In genomic region chr20:9215539-9215938, GRCh38 we compare ENCODE assay signal across 12 cellular contexts.
DNase-seq lines count a peak whose midpoint lies in the region; FAIRE-seq and TF ChIP-seq lines count a peak whose summit lies in the region.
"Had no signal": no experiment of that assay in that cellular context is flagged by ENCODE, and none has a peak within 500 bp of the region (broad histone marks: within the 10 kb centered on the region; RNA-seq: fewer than 3 reads in every experiment).

No MANE protein-coding gene starts in this region.

- no peak overlapping the region for H3K4me3 ChIP-seq in bronchial epithelial cell (ENCODE audit: low read depth, low read length)
- no peak overlapping the region for H3K4me3 ChIP-seq in parathyroid adenoma (ENCODE audit: low read depth, low read length)

- peak; percentile 25 for DNase-seq in NCI-H2171 treated with DMSO at 0.1 percent for 48 hours (lab: John Stamatoyannopoulos, UW)
- DNase-seq in NCI-H2171 (lab: John Stamatoyannopoulos, UW): no peak
- DNase-seq in MV-4-11 (lab: John Stamatoyannopoulos, UW): peak; percentile 30
- peak; percentile 25 for DNase-seq in bronchial epithelial cell (ENCODE audit: low read depth)
- no peak for DNase-seq in H4 (ENCODE audit: low spot score)
- DNase-seq in GM20000 (ENCODE audit: low spot score): no peak
- no peak for DNase-seq in activated CD4-positive, alpha-beta T cell treated with anti-CD3 and anti-CD28 coated beads, Interleukin-2, amount 10 ng/mL, durations not matched to agents 24 days and 14 days
- DNase-seq: activated T-cell treated with anti-CD3 and anti-CD28 coated beads, Interleukin-2, amount 50 U/mL, for 1 hour; effector memory CD4-positive, alpha-beta T cell; stimulated activated CD4-positive, alpha-beta T cell treated with anti-CD3 and anti-CD28 coated beads, Interleukin-12 subunit alpha, Interleukin-12 subunit beta, amount 100 ng/mL, for 4 hours had no signal

- no peak overlapping the region for H3K4me3 Mint-ChIP-seq in activated CD4-positive, alpha-beta T cell treated with anti-CD3 and anti-CD28 coated beads, Interleukin-2, amount 10 ng/mL, durations not matched to agents 24 days and 14 days
- H3K4me3 Mint-ChIP-seq: mesothelial cell of epicardium had no signal

- H3K27ac ChIP-seq in parathyroid adenoma: no peak overlapping the region

- no peak overlapping the region for H3K27ac Mint-ChIP-seq in activated CD4-positive, alpha-beta T cell treated with anti-CD3 and anti-CD28 coated beads, Interleukin-2, amount 10 ng/mL, durations not matched to agents 24 days and 14 days
- H3K27ac Mint-ChIP-seq: mesothelial cell of epicardium had no signal

- H3K4me2 ChIP-seq in parathyroid adenoma (ENCODE audit: low read length): no peak overlapping the region

- no peaks in the 10 kb centered on the region for H3K27me3 Mint-ChIP-seq in activated CD4-positive, alpha-beta T cell treated with anti-CD3 and anti-CD28 coated beads, Interleukin-2, amount 10 ng/mL, durations not matched to agents 24 days and 14 days

- H3K4me1 ChIP-seq in parathyroid adenoma: no peaks in the 10 kb centered on the region

- H3K27me3 ChIP-seq in bronchial epithelial cell (ENCODE audit: control insufficient read depth, insufficient read depth, low read length) (no peaks in the 10 kb centered on the region), parathyroid adenoma (ENCODE audit: control insufficient read depth, insufficient read depth, low read length) (no peaks in the 10 kb centered on the region)

- no peaks in the 10 kb centered on the region for H3K4me1 Mint-ChIP-seq in activated CD4-positive, alpha-beta T cell treated with anti-CD3 and anti-CD28 coated beads, Interleukin-2, amount 10 ng/mL, durations not matched to agents 24 days and 14 days

- H3K9ac ChIP-seq in parathyroid adenoma: no peak overlapping the region

- intact Hi-C loops in activated CD4-positive, alpha-beta T cell treated with anti-CD3 and anti-CD28 coated beads, Interleukin-2, amount 10 ng/mL, durations not matched to agents 24 days and 14 days (cut with micrococcal nuclease): no loop called here

- no peak for FAIRE-seq in bronchial epithelial cell (lab: Jason Lieb, UNC)

- no peaks in the 10 kb centered on the region for H3K9me3 ChIP-seq in parathyroid adenoma (ENCODE audit: control insufficient read depth, low read length)

- no peaks in the 10 kb centered on the region for H3K79me2 ChIP-seq in parathyroid adenoma

- H3K36me3 Mint-ChIP-seq in activated CD4-positive, alpha-beta T cell treated with anti-CD3 and anti-CD28 coated beads, Interleukin-2, amount 10 ng/mL, durations not matched to agents 24 days and 14 days (ENCODE audit: low read depth): no peaks in the 10 kb centered on the region

- H2AFZ ChIP-seq in parathyroid adenoma: no peak overlapping the region

- H3K9me3 Mint-ChIP-seq in activated CD4-positive, alpha-beta T cell treated with anti-CD3 and anti-CD28 coated beads, Interleukin-2, amount 10 ng/mL, durations not matched to agents 24 days and 14 days: no peaks in the 10 kb centered on the region
- H3K9me3 Mint-ChIP-seq: mesothelial cell of epicardium had no signal

- H3K36me3 ChIP-seq in bronchial epithelial cell (ENCODE audit: control insufficient read depth, insufficient read depth, low read length) (no peaks in the 10 kb centered on the region), parathyroid adenoma (ENCODE audit: control insufficient read depth, insufficient read depth, low read length) (no peaks in the 10 kb centered on the region)

- TF ChIP-seq CTCF in bronchial epithelial cell (IDR thresholded peaks at IDR 0.05; ENCODE audit: insufficient read depth, low read length, severe bottlenecking) (peak; percentile 39), parathyroid adenoma (IDR thresholded peaks at IDR 0.05) (peak; percentile 3), GM20000 (IDR thresholded peaks at IDR 0.05; ENCODE audit: extremely low read depth, missing control alignments) (no peak)

Comparison
In these comparisons a context has a peak if more than half of its experiments do, and no peak if none do; other contexts are left out.
1. DNase-seq: peak in NCI-H2171 treated with DMSO at 0.1 percent for 48 hours (single experiment), MV-4-11 (single experiment) and bronchial epithelial cell (single experiment); none in NCI-H2171 (single experiment), H4 (single experiment), GM20000 (single experiment) and activated CD4-positive, alpha-beta T cell treated with anti-CD3 and anti-CD28 coated beads, Interleukin-2, amount 10 ng/mL, durations not matched to agents 24 days and 14 days (single experiment).